1 cellular context compared by ENCODE assay signal in the genomic region with DNA sequence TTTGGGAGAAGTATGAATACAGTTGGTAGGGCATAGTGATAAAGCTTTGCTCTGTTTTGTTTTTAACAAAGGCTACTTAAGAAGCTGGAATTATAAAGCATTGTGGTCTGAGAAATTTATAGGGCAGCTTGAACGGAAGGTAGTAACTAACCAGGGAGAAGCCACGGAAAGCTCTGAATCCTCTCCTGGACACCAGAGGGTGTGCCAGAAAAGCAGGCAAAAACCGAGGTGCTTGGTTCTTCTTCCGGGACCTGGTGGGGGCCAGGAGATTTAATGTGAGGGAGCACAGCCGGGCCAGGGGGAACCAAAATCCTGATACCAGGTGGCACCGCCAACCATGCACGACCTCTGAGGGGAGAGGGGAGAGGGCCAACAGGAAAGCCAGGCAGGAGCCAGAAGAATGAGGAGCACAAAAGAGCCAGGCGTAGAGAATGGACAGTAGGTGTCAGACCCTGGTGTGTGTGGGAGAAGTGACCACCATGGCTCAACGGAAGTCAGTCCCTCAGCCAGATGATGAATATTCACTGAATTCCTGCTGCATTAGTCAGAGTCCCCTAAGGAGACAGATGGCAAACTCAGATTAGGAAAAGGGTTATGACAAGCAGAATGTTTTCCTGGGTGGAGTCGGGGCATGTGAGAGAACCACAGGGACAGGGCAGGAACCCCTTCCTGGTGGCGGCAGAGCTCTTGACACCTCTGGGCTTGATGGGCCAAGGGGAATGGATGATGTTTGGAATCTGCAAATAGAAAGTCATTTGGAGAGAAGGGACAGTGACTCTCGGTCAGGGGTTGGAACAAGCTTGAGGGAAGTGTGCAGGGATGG.
TF ChIP-seq lines count a peak whose summit lies in the region.

No MANE protein-coding gene starts in this region.

TF ChIP-seq in K562, 482 proteins besides CTCF, POLR2A, EP300 and RAD21 (continued from another document and continues in another):
- TF ChIP-seq, protein P1, sequence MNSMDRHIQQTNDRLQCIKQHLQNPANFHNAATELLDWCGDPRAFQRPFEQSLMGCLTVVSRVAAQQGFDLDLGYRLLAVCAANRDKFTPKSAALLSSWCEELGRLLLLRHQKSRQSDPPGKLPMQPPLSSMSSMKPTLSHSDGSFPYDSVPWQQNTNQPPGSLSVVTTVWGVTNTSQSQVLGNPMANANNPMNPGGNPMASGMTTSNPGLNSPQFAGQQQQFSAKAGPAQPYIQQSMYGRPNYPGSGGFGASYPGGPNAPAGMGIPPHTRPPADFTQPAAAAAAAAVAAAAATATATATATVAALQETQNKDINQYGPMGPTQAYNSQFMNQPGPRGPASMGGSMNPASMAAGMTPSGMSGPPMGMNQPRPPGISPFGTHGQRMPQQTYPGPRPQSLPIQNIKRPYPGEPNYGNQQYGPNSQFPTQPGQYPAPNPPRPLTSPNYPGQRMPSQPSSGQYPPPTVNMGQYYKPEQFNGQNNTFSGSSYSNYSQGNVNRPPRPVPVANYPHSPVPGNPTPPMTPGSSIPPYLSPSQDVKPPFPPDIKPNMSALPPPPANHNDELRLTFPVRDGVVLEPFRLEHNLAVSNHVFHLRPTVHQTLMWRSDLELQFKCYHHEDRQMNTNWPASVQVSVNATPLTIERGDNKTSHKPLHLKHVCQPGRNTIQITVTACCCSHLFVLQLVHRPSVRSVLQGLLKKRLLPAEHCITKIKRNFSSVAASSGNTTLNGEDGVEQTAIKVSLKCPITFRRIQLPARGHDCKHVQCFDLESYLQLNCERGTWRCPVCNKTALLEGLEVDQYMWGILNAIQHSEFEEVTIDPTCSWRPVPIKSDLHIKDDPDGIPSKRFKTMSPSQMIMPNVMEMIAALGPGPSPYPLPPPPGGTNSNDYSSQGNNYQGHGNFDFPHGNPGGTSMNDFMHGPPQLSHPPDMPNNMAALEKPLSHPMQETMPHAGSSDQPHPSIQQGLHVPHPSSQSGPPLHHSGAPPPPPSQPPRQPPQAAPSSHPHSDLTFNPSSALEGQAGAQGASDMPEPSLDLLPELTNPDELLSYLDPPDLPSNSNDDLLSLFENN (IDR thresholded peaks at IDR 0.05; ENCODE audit: low read depth in 2 of 2, low read length in 2 of 2): no peak; a peak in 1 of 4 replicates
- TF ChIP-seq HCFC1 (IDR thresholded peaks at IDR 0.05; ENCODE audit: low read depth, low read length) (no peak), NUFIP1 (IDR thresholded peaks at IDR 0.05; ENCODE audit: partially characterized antibody) (no peak), ZBTB7A (IDR thresholded peaks at IDR 0.05; ENCODE audit: borderline replicate concordance, control insufficient read depth, low read depth, low read length) (peak; percentile 77; the same call in 1 of the 2 replicates), SIN3A (IDR thresholded peaks at IDR 0.05; ENCODE audit: borderline replicate concordance in 2 of 2, control insufficient read depth in 1 of 2, low read depth in 2 of 2, low read length in 2 of 2) (no peak), NFATC3 (IDR thresholded peaks at IDR 0.05) (no peak), LCOR (CRISPR knock-in tag; IDR thresholded peaks at IDR 0.05) (no peak), BACH1 (tag; IDR thresholded peaks at IDR 0.05) (no peak), SUPT5H (IDR thresholded peaks at IDR 0.05) (peak; percentile 64; the same call in 1 of the 2 replicates), ZNF263 (CRISPR knock-in tag; IDR thresholded peaks at IDR 0.05; ENCODE audit: borderline replicate concordance) (peak; percentile 63), SRSF3 (IDR thresholded peaks at IDR 0.05; ENCODE audit: insufficient read depth, low read length) (no peak), KLF16 (IDR thresholded peaks at IDR 0.05) (peak; percentile 44; the same call in 1 of the 2 replicates), NELFE (IDR thresholded peaks at IDR 0.05; ENCODE audit: insufficient read depth, insufficient read length) (no peak), TOE1 (IDR thresholded peaks at IDR 0.05; ENCODE audit: borderline replicate concordance) (peak; percentile 55; the same call in 1 of the 2 replicates), TOE1 (CRISPR knock-in tag; IDR thresholded peaks at IDR 0.05; ENCODE audit: borderline replicate concordance, low read depth) (no peak), SAP30 (IDR thresholded peaks at IDR 0.05; ENCODE audit: borderline replicate concordance, insufficient read depth, low read depth, low read length, poor library complexity, severe bottlenecking) (no peak), CXXC5 (CRISPR knock-in tag; IDR thresholded peaks at IDR 0.05) (peak; percentile 31; the same call in 1 of the 2 replicates), NR4A1 (CRISPR knock-in tag; IDR thresholded peaks at IDR 0.05) (no peak), NR4A1 (tag; IDR thresholded peaks at IDR 0.05) (0 out of 2 replicates have a peak, but pooled peaks have one; percentile 39), CAMTA2 (CRISPR knock-in tag; conservative IDR thresholded peaks at IDR 0.05) (0 out of 2 replicates have a peak, but pooled peaks have one; percentile 47), ESRRA (IDR thresholded peaks at IDR 0.05; ENCODE audit: borderline replicate concordance, low read depth) (peak; percentile 14; the same call in 1 of the 2 replicates), JUN (IDR thresholded peaks at IDR 0.05; ENCODE audit: borderline replicate concordance, low read depth, low read length) (peak; percentile 96), JUN (CRISPR knock-in tag; IDR thresholded peaks at IDR 0.05; ENCODE audit: borderline replicate concordance) (no peak), TEAD1 (CRISPR knock-in tag; IDR thresholded peaks at IDR 0.05) (peak; percentile 98), CHD2 (IDR thresholded peaks at IDR 0.05; ENCODE audit: low read depth, low read length) (no peak), MXI1 (IDR thresholded peaks at IDR 0.05; ENCODE audit: low read depth, low read length) (no peak), PHTF2 (CRISPR knock-in tag; IDR thresholded peaks at IDR 0.05) (no peak), ZNF347 (CRISPR knock-in tag; IDR thresholded peaks at IDR 0.05; ENCODE audit: low read depth) (no peak), RFX7 (CRISPR knock-in tag; IDR thresholded peaks at IDR 0.05) (no peak), NCOA2 (IDR thresholded peaks at IDR 0.05; ENCODE audit: partially characterized antibody in 2 of 2) (no peak)
- TF ChIP-seq, protein P2, sequence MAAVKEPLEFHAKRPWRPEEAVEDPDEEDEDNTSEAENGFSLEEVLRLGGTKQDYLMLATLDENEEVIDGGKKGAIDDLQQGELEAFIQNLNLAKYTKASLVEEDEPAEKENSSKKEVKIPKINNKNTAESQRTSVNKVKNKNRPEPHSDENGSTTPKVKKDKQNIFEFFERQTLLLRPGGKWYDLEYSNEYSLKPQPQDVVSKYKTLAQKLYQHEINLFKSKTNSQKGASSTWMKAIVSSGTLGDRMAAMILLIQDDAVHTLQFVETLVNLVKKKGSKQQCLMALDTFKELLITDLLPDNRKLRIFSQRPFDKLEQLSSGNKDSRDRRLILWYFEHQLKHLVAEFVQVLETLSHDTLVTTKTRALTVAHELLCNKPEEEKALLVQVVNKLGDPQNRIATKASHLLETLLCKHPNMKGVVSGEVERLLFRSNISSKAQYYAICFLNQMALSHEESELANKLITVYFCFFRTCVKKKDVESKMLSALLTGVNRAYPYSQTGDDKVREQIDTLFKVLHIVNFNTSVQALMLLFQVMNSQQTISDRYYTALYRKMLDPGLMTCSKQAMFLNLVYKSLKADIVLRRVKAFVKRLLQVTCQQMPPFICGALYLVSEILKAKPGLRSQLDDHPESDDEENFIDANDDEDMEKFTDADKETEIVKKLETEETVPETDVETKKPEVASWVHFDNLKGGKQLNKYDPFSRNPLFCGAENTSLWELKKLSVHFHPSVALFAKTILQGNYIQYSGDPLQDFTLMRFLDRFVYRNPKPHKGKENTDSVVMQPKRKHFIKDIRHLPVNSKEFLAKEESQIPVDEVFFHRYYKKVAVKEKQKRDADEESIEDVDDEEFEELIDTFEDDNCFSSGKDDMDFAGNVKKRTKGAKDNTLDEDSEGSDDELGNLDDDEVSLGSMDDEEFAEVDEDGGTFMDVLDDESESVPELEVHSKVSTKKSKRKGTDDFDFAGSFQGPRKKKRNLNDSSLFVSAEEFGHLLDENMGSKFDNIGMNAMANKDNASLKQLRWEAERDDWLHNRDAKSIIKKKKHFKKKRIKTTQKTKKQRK (IDR thresholded peaks at IDR 0.05; ENCODE audit: borderline replicate concordance, low read depth, low read length): no peak
- TF ChIP-seq, protein P3, sequence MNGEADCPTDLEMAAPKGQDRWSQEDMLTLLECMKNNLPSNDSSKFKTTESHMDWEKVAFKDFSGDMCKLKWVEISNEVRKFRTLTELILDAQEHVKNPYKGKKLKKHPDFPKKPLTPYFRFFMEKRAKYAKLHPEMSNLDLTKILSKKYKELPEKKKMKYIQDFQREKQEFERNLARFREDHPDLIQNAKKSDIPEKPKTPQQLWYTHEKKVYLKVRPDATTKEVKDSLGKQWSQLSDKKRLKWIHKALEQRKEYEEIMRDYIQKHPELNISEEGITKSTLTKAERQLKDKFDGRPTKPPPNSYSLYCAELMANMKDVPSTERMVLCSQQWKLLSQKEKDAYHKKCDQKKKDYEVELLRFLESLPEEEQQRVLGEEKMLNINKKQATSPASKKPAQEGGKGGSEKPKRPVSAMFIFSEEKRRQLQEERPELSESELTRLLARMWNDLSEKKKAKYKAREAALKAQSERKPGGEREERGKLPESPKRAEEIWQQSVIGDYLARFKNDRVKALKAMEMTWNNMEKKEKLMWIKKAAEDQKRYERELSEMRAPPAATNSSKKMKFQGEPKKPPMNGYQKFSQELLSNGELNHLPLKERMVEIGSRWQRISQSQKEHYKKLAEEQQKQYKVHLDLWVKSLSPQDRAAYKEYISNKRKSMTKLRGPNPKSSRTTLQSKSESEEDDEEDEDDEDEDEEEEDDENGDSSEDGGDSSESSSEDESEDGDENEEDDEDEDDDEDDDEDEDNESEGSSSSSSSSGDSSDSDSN (IDR thresholded peaks at IDR 0.05; ENCODE audit: borderline replicate concordance in 1 of 2, low read depth in 2 of 2, low read length in 2 of 2): no peak
- TF ChIP-seq, protein P4, sequence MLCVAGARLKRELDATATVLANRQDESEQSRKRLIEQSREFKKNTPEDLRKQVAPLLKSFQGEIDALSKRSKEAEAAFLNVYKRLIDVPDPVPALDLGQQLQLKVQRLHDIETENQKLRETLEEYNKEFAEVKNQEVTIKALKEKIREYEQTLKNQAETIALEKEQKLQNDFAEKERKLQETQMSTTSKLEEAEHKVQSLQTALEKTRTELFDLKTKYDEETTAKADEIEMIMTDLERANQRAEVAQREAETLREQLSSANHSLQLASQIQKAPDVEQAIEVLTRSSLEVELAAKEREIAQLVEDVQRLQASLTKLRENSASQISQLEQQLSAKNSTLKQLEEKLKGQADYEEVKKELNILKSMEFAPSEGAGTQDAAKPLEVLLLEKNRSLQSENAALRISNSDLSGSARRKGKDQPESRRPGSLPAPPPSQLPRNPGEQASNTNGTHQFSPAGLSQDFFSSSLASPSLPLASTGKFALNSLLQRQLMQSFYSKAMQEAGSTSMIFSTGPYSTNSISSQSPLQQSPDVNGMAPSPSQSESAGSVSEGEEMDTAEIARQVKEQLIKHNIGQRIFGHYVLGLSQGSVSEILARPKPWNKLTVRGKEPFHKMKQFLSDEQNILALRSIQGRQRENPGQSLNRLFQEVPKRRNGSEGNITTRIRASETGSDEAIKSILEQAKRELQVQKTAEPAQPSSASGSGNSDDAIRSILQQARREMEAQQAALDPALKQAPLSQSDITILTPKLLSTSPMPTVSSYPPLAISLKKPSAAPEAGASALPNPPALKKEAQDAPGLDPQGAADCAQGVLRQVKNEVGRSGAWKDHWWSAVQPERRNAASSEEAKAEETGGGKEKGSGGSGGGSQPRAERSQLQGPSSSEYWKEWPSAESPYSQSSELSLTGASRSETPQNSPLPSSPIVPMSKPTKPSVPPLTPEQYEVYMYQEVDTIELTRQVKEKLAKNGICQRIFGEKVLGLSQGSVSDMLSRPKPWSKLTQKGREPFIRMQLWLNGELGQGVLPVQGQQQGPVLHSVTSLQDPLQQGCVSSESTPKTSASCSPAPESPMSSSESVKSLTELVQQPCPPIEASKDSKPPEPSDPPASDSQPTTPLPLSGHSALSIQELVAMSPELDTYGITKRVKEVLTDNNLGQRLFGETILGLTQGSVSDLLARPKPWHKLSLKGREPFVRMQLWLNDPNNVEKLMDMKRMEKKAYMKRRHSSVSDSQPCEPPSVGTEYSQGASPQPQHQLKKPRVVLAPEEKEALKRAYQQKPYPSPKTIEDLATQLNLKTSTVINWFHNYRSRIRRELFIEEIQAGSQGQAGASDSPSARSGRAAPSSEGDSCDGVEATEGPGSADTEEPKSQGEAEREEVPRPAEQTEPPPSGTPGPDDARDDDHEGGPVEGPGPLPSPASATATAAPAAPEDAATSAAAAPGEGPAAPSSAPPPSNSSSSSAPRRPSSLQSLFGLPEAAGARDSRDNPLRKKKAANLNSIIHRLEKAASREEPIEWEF (CRISPR knock-in tag; IDR thresholded peaks at IDR 0.05): no peak
- TF ChIP-seq, protein P5, sequence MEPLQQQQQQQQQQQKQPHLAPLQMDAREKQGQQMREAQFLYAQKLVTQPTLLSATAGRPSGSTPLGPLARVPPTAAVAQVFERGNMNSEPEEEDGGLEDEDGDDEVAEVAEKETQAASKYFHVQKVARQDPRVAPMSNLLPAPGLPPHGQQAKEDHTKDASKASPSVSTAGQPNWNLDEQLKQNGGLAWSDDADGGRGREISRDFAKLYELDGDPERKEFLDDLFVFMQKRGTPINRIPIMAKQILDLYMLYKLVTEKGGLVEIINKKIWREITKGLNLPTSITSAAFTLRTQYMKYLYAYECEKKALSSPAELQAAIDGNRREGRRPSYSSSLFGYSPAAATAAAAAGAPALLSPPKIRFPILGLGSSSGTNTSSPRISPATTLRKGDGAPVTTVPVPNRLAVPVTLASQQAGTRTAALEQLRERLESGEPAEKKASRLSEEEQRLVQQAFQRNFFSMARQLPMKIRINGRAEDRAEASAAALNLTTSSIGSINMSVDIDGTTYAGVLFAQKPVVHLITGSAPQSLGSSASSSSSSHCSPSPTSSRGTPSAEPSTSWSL (CRISPR knock-in tag; IDR thresholded peaks at IDR 0.05; ENCODE audit: borderline replicate concordance): no peak
- TF ChIP-seq, protein P6, sequence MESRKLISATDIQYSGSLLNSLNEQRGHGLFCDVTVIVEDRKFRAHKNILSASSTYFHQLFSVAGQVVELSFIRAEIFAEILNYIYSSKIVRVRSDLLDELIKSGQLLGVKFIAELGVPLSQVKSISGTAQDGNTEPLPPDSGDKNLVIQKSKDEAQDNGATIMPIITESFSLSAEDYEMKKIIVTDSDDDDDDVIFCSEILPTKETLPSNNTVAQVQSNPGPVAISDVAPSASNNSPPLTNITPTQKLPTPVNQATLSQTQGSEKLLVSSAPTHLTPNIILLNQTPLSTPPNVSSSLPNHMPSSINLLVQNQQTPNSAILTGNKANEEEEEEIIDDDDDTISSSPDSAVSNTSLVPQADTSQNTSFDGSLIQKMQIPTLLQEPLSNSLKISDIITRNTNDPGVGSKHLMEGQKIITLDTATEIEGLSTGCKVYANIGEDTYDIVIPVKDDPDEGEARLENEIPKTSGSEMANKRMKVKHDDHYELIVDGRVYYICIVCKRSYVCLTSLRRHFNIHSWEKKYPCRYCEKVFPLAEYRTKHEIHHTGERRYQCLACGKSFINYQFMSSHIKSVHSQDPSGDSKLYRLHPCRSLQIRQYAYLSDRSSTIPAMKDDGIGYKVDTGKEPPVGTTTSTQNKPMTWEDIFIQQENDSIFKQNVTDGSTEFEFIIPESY (CRISPR knock-in tag; IDR thresholded peaks at IDR 0.05): no peak
- TF ChIP-seq, protein P7, sequence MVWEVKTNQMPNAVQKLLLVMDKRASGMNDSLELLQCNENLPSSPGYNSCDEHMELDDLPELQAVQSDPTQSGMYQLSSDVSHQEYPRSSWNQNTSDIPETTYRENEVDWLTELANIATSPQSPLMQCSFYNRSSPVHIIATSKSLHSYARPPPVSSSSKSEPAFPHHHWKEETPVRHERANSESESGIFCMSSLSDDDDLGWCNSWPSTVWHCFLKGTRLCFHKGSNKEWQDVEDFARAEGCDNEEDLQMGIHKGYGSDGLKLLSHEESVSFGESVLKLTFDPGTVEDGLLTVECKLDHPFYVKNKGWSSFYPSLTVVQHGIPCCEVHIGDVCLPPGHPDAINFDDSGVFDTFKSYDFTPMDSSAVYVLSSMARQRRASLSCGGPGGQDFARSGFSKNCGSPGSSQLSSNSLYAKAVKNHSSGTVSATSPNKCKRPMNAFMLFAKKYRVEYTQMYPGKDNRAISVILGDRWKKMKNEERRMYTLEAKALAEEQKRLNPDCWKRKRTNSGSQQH (CRISPR knock-in tag; IDR thresholded peaks at IDR 0.05): no peak
